Comparison of ENCODE assay signal across 1 cellular context in genomic region chr6:32838114-32838958, GRCh38.
TF ChIP-seq lines count a peak whose summit lies in the region.

TAP2 (minus strand) TSS chr6:32838739; CDS start chr6:32838233, 506 bp downstream.

TF ChIP-seq in H1, 55 proteins besides CTCF, POLR2A, EP300 and RAD21 (continued from another document):
- TF ChIP-seq GTF2F1 (IDR thresholded peaks at IDR 0.05; ENCODE audit: borderline replicate concordance, low read depth, low read length) (0 out of 2 replicates have a peak, but pooled peaks have one; percentile 35), BACH1 (IDR thresholded peaks at IDR 0.05; ENCODE audit: low read length) (no peak), SAP30 (IDR thresholded peaks at IDR 0.05; ENCODE audit: insufficient read depth, insufficient replicate concordance, low read length) (peak; percentile 64), RFX5 (IDR thresholded peaks at IDR 0.05; ENCODE audit: borderline replicate concordance, low read depth, low read length) (peak; percentile 81), POLR2AphosphoS5 (IDR thresholded peaks at IDR 0.05; ENCODE audit: low read depth, low read length) (0 out of 2 replicates have a peak, but pooled peaks have one; percentile 15), TEAD4 (IDR thresholded peaks at IDR 0.05; ENCODE audit: low read depth, low read length) (no peak), TAF1 (IDR thresholded peaks at IDR 0.05; ENCODE audit: low read depth, low read length) (peak; percentile 64; the same call in 1 of the 2 replicates), CEBPB (IDR thresholded peaks at IDR 0.05; ENCODE audit: low read depth, low read length) (0 out of 2 replicates have a peak, but pooled peaks have one; percentile 5), CREB1 (IDR thresholded peaks at IDR 0.05) (peak; percentile 24; the same call in 1 of the 2 replicates), JUND (IDR thresholded peaks at IDR 0.05; ENCODE audit: low read length) (peak; percentile 40; the same call in 1 of the 2 replicates), CHD1 (IDR thresholded peaks at IDR 0.05; ENCODE audit: low read depth, low read length) (no peak), SRF (IDR thresholded peaks at IDR 0.05; ENCODE audit: low read depth, low read length) (no peak), ATF2 (IDR thresholded peaks at IDR 0.05; ENCODE audit: low read length) (no peak), KDM1A (IDR thresholded peaks at IDR 0.05; ENCODE audit: borderline replicate concordance, low read length) (no peak), RBBP5 (IDR thresholded peaks at IDR 0.05; ENCODE audit: borderline replicate concordance, low read depth, low read length) (peak; percentile 93), SIN3A (conservative IDR thresholded peaks at IDR 0.05 in 1 of 2, IDR thresholded peaks at IDR 0.05 in 1 of 2; ENCODE audit: low read depth in 1 of 2, low read length in 2 of 2) (peak; percentile 81 to 82; a peak in 3 of 4 replicates), ASH2L (IDR thresholded peaks at IDR 0.05; ENCODE audit: low read length) (peak; percentile 91), JUN (IDR thresholded peaks at IDR 0.05; ENCODE audit: low read depth, low read length) (no peak), SP2 (IDR thresholded peaks at IDR 0.05; ENCODE audit: low read length) (no peak), TAF7 (optimal IDR thresholded peaks at IDR 0.05; ENCODE audit: borderline replicate concordance, low read depth, low read length) (peak; percentile 34), ZNF274 (IDR thresholded peaks at IDR 0.05; ENCODE audit: borderline replicate concordance, extremely low read depth, low read length) (no peak), CHD2 (IDR thresholded peaks at IDR 0.05; ENCODE audit: low read length) (0 out of 2 replicates have a peak, but pooled peaks have one; percentile 37)
